16 cellular contexts compared by ENCODE assay signal in the genomic region with DNA sequence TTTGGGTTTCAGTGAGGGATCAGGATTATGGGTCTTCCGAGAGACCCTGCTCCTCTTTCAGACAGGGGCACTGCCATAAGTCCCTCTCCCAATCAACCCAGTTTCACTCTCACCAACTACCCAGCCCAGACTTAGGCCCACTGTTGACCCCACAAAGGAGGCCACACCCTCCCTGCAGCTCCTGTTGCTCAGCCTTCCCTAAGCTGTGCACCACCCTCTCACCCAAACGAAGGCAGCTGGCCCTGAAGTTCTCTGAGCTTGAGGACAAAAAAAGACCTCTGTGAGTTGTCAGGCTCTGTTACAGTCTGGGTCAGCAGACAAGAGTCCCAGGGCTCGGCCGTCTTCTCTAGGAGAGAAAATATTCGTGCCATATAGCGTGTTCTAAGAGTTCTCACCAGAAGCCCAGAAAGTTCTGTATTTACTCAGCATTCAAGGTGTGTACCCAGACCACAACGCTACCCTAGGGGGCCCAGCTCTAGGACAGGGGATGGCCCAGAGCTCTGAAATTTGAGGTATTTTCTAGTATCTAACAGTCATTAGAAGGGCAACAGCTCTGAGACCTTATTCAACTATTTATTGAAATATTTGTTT. TPM values are rescaled to one million over a fixed set of nuclear protein-coding genes. Genes with fewer than 3 reads are reported as not detected.
DNase-seq lines count a peak whose midpoint lies in the region; ATAC-seq and TF ChIP-seq lines count a peak whose summit lies in the region.
"Had no signal": no experiment of that assay in that cellular context is flagged by ENCODE, and none has a peak within 500 bp of the region (broad histone marks: within the 10 kb centered on the region; RNA-seq: fewer than 3 reads in every experiment).

No MANE protein-coding gene starts in this region.

- CTCF ChIA-PET in activated B cell treated with CpG ODN at 0.5 μM for 24 hours (lab: Charles Lee): no interaction called here
- CTCF ChIA-PET in activated naive CD4-positive, alpha-beta T cell treated with anti-CD3 and anti-CD28 coated beads, Interleukin-2, amount 10 ng/mL, durations not matched to agents 7 days and 5 days (lab: Charles Lee): interaction anchor here (1.3 kb wide), 1 partner anchor 80 kb away, joined by 6 read pairs; no protein-coding TSS in a partner anchor

- intact Hi-C loops in activated B cell treated with CpG ODN at 0.5 μM for 24 hours (cut with micrococcal nuclease): loop anchor here (2.0 kb wide), 3 partner anchors 19 to 63 kb away; no protein-coding TSS in a partner anchor

- H3K4me1 Mint-ChIP-seq in activated B cell treated with CpG ODN at 0.5 μM for 24 hours (peaks cover 40% of the 10 kb centered on the region), progenitor cell of endocrine pancreas (ENCODE audit: low read depth) (peaks cover 32% of the 10 kb centered on the region)
- peaks cover 25% of the 10 kb centered on the region for H3K4me1 Mint-ChIP-seq in activated naive CD4-positive, alpha-beta T cell treated with anti-CD3 and anti-CD28 coated beads, Interleukin-2, amount 10 ng/mL, durations not matched to agents 7 days and 5 days

- no peak overlapping the region for H3K4me3 Mint-ChIP-seq in activated B cell treated with CpG ODN at 0.5 μM for 24 hours
- no peak overlapping the region for H3K4me3 Mint-ChIP-seq in progenitor cell of endocrine pancreas (ENCODE audit: low read depth)
- H3K4me3 Mint-ChIP-seq in activated naive CD4-positive, alpha-beta T cell treated with anti-CD3 and anti-CD28 coated beads, Interleukin-2, amount 10 ng/mL, durations not matched to agents 7 days and 5 days: no peak overlapping the region
- H3K4me3 Mint-ChIP-seq: activated naive CD4-positive, alpha-beta T cell treated with anti-CD3 and anti-CD28 coated beads for 36 hours; CD4-positive, alpha-beta T cell; GM23338 had no signal

- ATAC-seq in GM18511 (IDR thresholded peaks at IDR 0.05; ENCODE audit: unreplicated experiment) (peak; percentile 43), GM21717 (IDR thresholded peaks at IDR 0.05; ENCODE audit: unreplicated experiment) (peak; percentile 45), activated B cell treated with CpG ODN at 0.5 μM for 24 hours (ENCODE audit: low read depth) (no peak), SK-N-SH treated with all-trans-retinoic acid at 6 μM for 48 hours (no peak)
- ATAC-seq: GM23338 had no signal

- no peaks in the 10 kb centered on the region for H3K9me3 Mint-ChIP-seq in activated B cell treated with CpG ODN at 0.5 μM for 24 hours
- peaks cover 3% of the 10 kb centered on the region for H3K9me3 Mint-ChIP-seq in progenitor cell of endocrine pancreas (ENCODE audit: low read depth)
- H3K9me3 Mint-ChIP-seq in activated naive CD4-positive, alpha-beta T cell treated with anti-CD3 and anti-CD28 coated beads, Interleukin-2, amount 10 ng/mL, durations not matched to agents 7 days and 5 days: no peaks in the 10 kb centered on the region
- H3K9me3 Mint-ChIP-seq: activated naive CD4-positive, alpha-beta T cell treated with anti-CD3 and anti-CD28 coated beads for 36 hours; CD4-positive, alpha-beta T cell; GM23338 had no signal

- POLR2A ChIA-PET in activated B cell treated with CpG ODN at 0.5 μM for 24 hours (lab: Charles Lee): interaction anchor here (0.7 to 1.6 kb wide), 6 partner anchors 13 to 63 kb away, joined by 3 to 7 read pairs (median 4); a partner anchor contains a TSS

- DNase-seq in activated B cell treated with CpG ODN at 0.5 μM for 24 hours (no peak), progenitor cell of endocrine pancreas (ENCODE audit: low spot score, unreplicated experiment) (no peak), SK-N-DZ (ENCODE audit: low spot score) (no peak), KG1 (lab: John Stamatoyannopoulos, UW) (no peak)
- no peak for DNase-seq in activated naive CD4-positive, alpha-beta T cell treated with anti-CD3 and anti-CD28 coated beads, Interleukin-2, amount 10 ng/mL, durations not matched to agents 7 days and 5 days
- DNase-seq: activated CD4-positive, alpha-beta T cell treated with anti-CD3 and anti-CD28 coated beads, Interleukin-2, amount 50 U/mL, for 4 hours; activated naive CD4-positive, alpha-beta T cell treated with anti-CD3 and anti-CD28 coated beads for 36 hours; CD4-positive, alpha-beta T cell; kidney glomerular epithelial cell; NCI-H1417 treated with DMSO at 0.1 percent for 48 hours; NCI-H69; RPMI8226 had no signal

- H3K36me3 Mint-ChIP-seq in activated B cell treated with CpG ODN at 0.5 μM for 24 hours (ENCODE audit: low read depth) (no peaks in the 10 kb centered on the region), progenitor cell of endocrine pancreas (ENCODE audit: insufficient read depth) (peaks cover 1% of the 10 kb centered on the region)
- peaks cover 2% of the 10 kb centered on the region for H3K36me3 Mint-ChIP-seq in activated naive CD4-positive, alpha-beta T cell treated with anti-CD3 and anti-CD28 coated beads, Interleukin-2, amount 10 ng/mL, durations not matched to agents 7 days and 5 days

- TF ChIP-seq CTCF in activated B cell treated with CpG ODN at 0.5 μM for 24 hours (IDR thresholded peaks at IDR 0.05): no peak
- no peak for TF ChIP-seq CTCF in progenitor cell of endocrine pancreas (IDR thresholded peaks at IDR 0.05; ENCODE audit: unreplicated experiment)

- H3K27me3 Mint-ChIP-seq in activated B cell treated with CpG ODN at 0.5 μM for 24 hours: no peaks in the 10 kb centered on the region
- H3K27me3 Mint-ChIP-seq in progenitor cell of endocrine pancreas: no peaks in the 10 kb centered on the region
- H3K27me3 Mint-ChIP-seq in activated naive CD4-positive, alpha-beta T cell treated with anti-CD3 and anti-CD28 coated beads, Interleukin-2, amount 10 ng/mL, durations not matched to agents 7 days and 5 days: no peaks in the 10 kb centered on the region
- H3K27me3 Mint-ChIP-seq: CD4-positive, alpha-beta T cell had no signal

- H3K27ac Mint-ChIP-seq in activated B cell treated with CpG ODN at 0.5 μM for 24 hours (peak overlapping the region; percentile 24), progenitor cell of endocrine pancreas (peak overlapping the region; percentile 83)
- no peak overlapping the region for H3K27ac Mint-ChIP-seq in activated naive CD4-positive, alpha-beta T cell treated with anti-CD3 and anti-CD28 coated beads, Interleukin-2, amount 10 ng/mL, durations not matched to agents 7 days and 5 days
- H3K27ac Mint-ChIP-seq: activated naive CD4-positive, alpha-beta T cell treated with anti-CD3 and anti-CD28 coated beads for 36 hours; CD4-positive, alpha-beta T cell; GM23338 had no signal

TF ChIP-seq in SK-N-SH treated with all-trans-retinoic acid at 6 μM for 48 hours, 23 proteins besides CTCF, POLR2A, EP300 and RAD21 (continues in another document):
- TF ChIP-seq SNAI2 (CRISPR knock-in tag; IDR thresholded peaks at IDR 0.05): no peak
- TF ChIP-seq PPARA (CRISPR knock-in tag; IDR thresholded peaks at IDR 0.05; ENCODE audit: borderline replicate concordance): no peak
- no peak for TF ChIP-seq GLIS3 (CRISPR knock-in tag; IDR thresholded peaks at IDR 0.05)
- no peak for TF ChIP-seq ESRRG (CRISPR knock-in tag; IDR thresholded peaks at IDR 0.05)
- TF ChIP-seq, protein P1, sequence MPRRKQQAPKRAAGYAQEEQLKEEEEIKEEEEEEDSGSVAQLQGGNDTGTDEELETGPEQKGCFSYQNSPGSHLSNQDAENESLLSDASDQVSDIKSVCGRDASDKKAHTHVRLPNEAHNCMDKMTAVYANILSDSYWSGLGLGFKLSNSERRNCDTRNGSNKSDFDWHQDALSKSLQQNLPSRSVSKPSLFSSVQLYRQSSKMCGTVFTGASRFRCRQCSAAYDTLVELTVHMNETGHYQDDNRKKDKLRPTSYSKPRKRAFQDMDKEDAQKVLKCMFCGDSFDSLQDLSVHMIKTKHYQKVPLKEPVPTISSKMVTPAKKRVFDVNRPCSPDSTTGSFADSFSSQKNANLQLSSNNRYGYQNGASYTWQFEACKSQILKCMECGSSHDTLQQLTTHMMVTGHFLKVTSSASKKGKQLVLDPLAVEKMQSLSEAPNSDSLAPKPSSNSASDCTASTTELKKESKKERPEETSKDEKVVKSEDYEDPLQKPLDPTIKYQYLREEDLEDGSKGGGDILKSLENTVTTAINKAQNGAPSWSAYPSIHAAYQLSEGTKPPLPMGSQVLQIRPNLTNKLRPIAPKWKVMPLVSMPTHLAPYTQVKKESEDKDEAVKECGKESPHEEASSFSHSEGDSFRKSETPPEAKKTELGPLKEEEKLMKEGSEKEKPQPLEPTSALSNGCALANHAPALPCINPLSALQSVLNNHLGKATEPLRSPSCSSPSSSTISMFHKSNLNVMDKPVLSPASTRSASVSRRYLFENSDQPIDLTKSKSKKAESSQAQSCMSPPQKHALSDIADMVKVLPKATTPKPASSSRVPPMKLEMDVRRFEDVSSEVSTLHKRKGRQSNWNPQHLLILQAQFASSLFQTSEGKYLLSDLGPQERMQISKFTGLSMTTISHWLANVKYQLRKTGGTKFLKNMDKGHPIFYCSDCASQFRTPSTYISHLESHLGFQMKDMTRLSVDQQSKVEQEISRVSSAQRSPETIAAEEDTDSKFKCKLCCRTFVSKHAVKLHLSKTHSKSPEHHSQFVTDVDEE (CRISPR knock-in tag; IDR thresholded peaks at IDR 0.05): no peak
- no peak for TF ChIP-seq OSR1 (CRISPR knock-in tag; IDR thresholded peaks at IDR 0.05)
- no peak for TF ChIP-seq ZNF565 (CRISPR knock-in tag; conservative IDR thresholded peaks at IDR 0.05; ENCODE audit: low read depth)
- TF ChIP-seq, protein P2, sequence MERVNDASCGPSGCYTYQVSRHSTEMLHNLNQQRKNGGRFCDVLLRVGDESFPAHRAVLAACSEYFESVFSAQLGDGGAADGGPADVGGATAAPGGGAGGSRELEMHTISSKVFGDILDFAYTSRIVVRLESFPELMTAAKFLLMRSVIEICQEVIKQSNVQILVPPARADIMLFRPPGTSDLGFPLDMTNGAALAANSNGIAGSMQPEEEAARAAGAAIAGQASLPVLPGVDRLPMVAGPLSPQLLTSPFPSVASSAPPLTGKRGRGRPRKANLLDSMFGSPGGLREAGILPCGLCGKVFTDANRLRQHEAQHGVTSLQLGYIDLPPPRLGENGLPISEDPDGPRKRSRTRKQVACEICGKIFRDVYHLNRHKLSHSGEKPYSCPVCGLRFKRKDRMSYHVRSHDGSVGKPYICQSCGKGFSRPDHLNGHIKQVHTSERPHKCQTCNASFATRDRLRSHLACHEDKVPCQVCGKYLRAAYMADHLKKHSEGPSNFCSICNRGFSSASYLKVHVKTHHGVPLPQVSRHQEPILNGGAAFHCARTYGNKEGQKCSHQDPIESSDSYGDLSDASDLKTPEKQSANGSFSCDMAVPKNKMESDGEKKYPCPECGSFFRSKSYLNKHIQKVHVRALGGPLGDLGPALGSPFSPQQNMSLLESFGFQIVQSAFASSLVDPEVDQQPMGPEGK (CRISPR knock-in tag; IDR thresholded peaks at IDR 0.05; ENCODE audit: borderline replicate concordance): no peak
- TF ChIP-seq ZNF70 (CRISPR knock-in tag; IDR thresholded peaks at IDR 0.05): no peak

RNA-seq across cellular contexts. Expression of a gene that starts 25.5 kb away (rescaled TPM):
- 76.0 and 90.2 TPM in 2 replicates for total RNA-seq in activated B cell treated with CpG ODN at 0.5 μM for 24 hours
- 11.4 and 11.7 TPM in 2 replicates for total RNA-seq in progenitor cell of endocrine pancreas
- polyA plus RNA-seq in SK-N-DZ (2014; cell fraction: cytosol; rRNA removed): 1.7 and 2.1 TPM in 2 replicates
- polyA plus RNA-seq in SK-N-DZ (2014; cell fraction: nucleus; rRNA removed): 3.1 and 4.9 TPM in 2 replicates

Comparison
In these comparisons a context has a peak if more than half of its experiments do, and no peak if none do; other contexts are left out.
1. ATAC-seq: peak in GM18511 (single experiment) and GM21717 (single experiment); none in activated B cell treated with CpG ODN at 0.5 μM for 24 hours (single experiment) and SK-N-SH treated with all-trans-retinoic acid at 6 μM for 48 hours (single experiment).